10 cellular contexts compared by ENCODE assay signal in genomic region chr22:45548991-45549736, GRCh38. TPM values are rescaled to one million over a fixed set of nuclear protein-coding genes. Genes with fewer than 3 reads are reported as not detected.
A peak's percentile ranks its signal among the peaks of the same experiment; 100 is the strongest.
DNase-seq lines count a peak whose midpoint lies in the region; ATAC-seq, FAIRE-seq and TF ChIP-seq lines count a peak whose summit lies in the region.
"Had no signal": no experiment of that assay in that cellular context is flagged by ENCODE, and none has a peak within 500 bp of the region (broad histone marks: within the 10 kb centered on the region; RNA-seq: fewer than 3 reads in every experiment).

No MANE protein-coding gene starts in this region.

- H3K4me3 ChIP-seq in bronchial epithelial cell (ENCODE audit: low read depth, low read length), result no peak overlapping the region
- H3K4me3 ChIP-seq: SK-N-MC had no signal

- no peaks in the 10 kb centered on the region for H3K27me3 ChIP-seq in bronchial epithelial cell (ENCODE audit: control insufficient read depth, insufficient read depth, low read length)

- no peaks in the 10 kb centered on the region for H3K9me3 Mint-ChIP-seq in HFFc6
- no peaks in the 10 kb centered on the region for H3K9me3 Mint-ChIP-seq in mesothelial cell of epicardium
- no peaks in the 10 kb centered on the region for H3K9me3 Mint-ChIP-seq in immature natural killer cell

- H3K36me3 Mint-ChIP-seq in HFFc6 (ENCODE audit: low read depth) (peaks cover 37% of the 10 kb centered on the region), mesothelial cell of epicardium (peaks cover 38% of the 10 kb centered on the region), immature natural killer cell (no peaks in the 10 kb centered on the region)

- ATAC-seq in GM18861 (IDR thresholded peaks at IDR 0.05; ENCODE audit: unreplicated experiment), result no peak

- peaks cover 2% of the 10 kb centered on the region for H3K36me3 ChIP-seq in bronchial epithelial cell (ENCODE audit: control insufficient read depth, insufficient read depth, low read length)

- H3K4me1 Mint-ChIP-seq in HFFc6 (ENCODE audit: low read depth) (peaks cover 67% of the 10 kb centered on the region), mesothelial cell of epicardium (peaks cover 35% of the 10 kb centered on the region), immature natural killer cell (no peaks in the 10 kb centered on the region)

- H3K27me3 Mint-ChIP-seq in HFFc6 (ENCODE audit: insufficient read depth), result peaks cover 9% of the 10 kb centered on the region
- no peaks in the 10 kb centered on the region for H3K27me3 Mint-ChIP-seq in mesothelial cell of epicardium (ENCODE audit: low read depth)
- H3K27me3 Mint-ChIP-seq in immature natural killer cell (ENCODE audit: low read depth in 3 of 3), result peaks cover 0 to 4% (median 3%) of the 10 kb centered on the region in 3 donors

- H3K27ac Mint-ChIP-seq in HFFc6 (peak overlapping the region; percentile 97), mesothelial cell of epicardium (peak overlapping the region; percentile 79), immature natural killer cell (no peak overlapping the region)

- H3K27ac ChIP-seq in 22Rv1, result no peak overlapping the region
- H3K27ac ChIP-seq: SK-N-MC had no signal

- DNase-seq in HFFc6, result peak; percentile 95
- peak; percentile 87 for DNase-seq in bronchial epithelial cell (ENCODE audit: low read depth)
- no peak for DNase-seq in mesothelial cell of epicardium (ENCODE audit: low spot score in 2 of 2, unreplicated experiment in 2 of 2)
- DNase-seq in immature natural killer cell, result no peak
- DNase-seq in COR-L47 (lab: John Stamatoyannopoulos, UW), result no peak
- no peak for DNase-seq in hypothalamus (lab: John Stamatoyannopoulos, UW)
- DNase-seq: stimulated activated CD4-positive, alpha-beta T cell treated with anti-CD3 and anti-CD28 coated beads, Interleukin-1b, Interleukin-23, amount 100 ng/mL, for 48 hours had no signal

- peak; percentile 55 for FAIRE-seq in bronchial epithelial cell (lab: Jason Lieb, UNC)

- TF ChIP-seq CTCF in 22Rv1 (IDR thresholded peaks at IDR 0.05) (0 out of 2 replicates have a peak, but pooled peaks have one; percentile 4), HFFc6 (IDR thresholded peaks at IDR 0.05) (peak; percentile 85), bronchial epithelial cell (IDR thresholded peaks at IDR 0.05; ENCODE audit: insufficient read depth, low read length, severe bottlenecking) (peak; percentile 42), mesothelial cell of epicardium (IDR thresholded peaks at IDR 0.05; ENCODE audit: unreplicated experiment) (peak; percentile 20)

- peak overlapping the region; percentile 70 for H3K4me3 Mint-ChIP-seq in HFFc6
- H3K4me3 Mint-ChIP-seq in mesothelial cell of epicardium, result no peak overlapping the region
- H3K4me3 Mint-ChIP-seq in immature natural killer cell, result no peak overlapping the region

RNA-seq across cellular contexts. Expression of gene FBLN1, which starts 46.5 kb away (rescaled TPM):
- total RNA-seq in HFFc6 (2021; fragmentation: NEBNext Ultra II Directional; extraction: Animal tissue kit (Norgen Biotek cat#: 25700)), result 100 to 1,000 TPM; 199 to 346 (median 326) TPM
- total RNA-seq in bronchial epithelial cell, result 18.2 and 25.2 TPM in 2 replicates
- total RNA-seq in mesothelial cell of epicardium, result 283 to 297 TPM (median 296 TPM) in 3 replicates
- polyA plus RNA-seq in immature natural killer cell, result not detected

Comparison
In these comparisons a context has a peak if more than half of its experiments do, and no peak if none do; other contexts are left out.
1. CTCF ChIP-seq: peak in every context shown above with its lines; median percentile 85 in HFFc6; 42 in bronchial epithelial cell; 20 in mesothelial cell of epicardium; 4 in 22Rv1.
2. DNase-seq: peak in HFFc6 (single experiment) and bronchial epithelial cell (single experiment); none in mesothelial cell of epicardium (0 of 2), immature natural killer cell (0 of 3), COR-L47 (single experiment) and hypothalamus (0 of 51).
3. H3K27ac Mint-ChIP-seq: peak in HFFc6 (single experiment) and mesothelial cell of epicardium (single experiment); none in immature natural killer cell (0 of 6).